In the genomic region with DNA sequence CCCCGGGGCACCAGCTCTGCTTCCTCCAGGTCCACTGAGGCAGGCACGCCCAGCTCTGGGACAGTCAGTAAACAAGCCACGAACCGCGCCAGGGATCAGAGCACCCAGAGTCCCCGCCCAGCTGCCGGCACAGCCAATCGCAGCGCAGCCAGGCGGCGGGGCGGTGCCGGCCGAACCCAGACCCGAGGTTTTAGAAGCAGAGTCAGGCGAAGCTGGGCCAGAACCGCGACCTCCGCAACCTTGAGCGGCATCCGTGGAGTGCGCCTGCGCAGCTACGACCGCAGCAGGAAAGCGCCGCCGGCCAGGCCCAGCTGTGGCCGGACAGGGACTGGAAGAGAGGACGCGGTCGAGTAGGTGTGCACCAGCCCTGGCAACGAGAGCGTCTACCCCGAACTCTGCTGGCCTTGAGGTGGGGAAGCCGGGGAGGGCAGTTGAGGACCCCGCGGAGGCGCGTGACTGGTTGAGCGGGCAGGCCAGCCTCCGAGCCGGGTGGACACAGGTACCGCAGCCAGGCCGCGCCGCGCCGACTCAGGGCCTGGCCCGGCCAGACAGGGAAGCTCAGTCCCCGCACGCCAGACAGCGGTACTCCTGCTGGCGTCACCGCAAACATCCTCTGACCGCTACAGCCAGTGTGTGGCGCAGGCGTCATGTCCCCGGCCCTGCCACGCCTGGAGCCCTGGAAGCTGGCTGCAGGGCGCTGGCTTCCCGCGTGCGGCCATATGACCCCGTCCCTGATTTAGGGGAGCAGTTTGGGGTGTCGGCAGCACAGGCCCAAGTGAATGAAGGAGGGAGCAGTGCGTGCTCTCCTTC, we compare ENCODE assay signal across 1 cellular context.
TF ChIP-seq lines count a peak whose summit lies in the region.

A gene (plus strand): TSS at position 220 of the 810 bp plus-strand sequence. CDS start 1,485 bp downstream, outside the sequence.

TF ChIP-seq in K562, 482 proteins besides CTCF, POLR2A, EP300 and RAD21 (continued from another document and continues in another):
- TF ChIP-seq, protein P1, sequence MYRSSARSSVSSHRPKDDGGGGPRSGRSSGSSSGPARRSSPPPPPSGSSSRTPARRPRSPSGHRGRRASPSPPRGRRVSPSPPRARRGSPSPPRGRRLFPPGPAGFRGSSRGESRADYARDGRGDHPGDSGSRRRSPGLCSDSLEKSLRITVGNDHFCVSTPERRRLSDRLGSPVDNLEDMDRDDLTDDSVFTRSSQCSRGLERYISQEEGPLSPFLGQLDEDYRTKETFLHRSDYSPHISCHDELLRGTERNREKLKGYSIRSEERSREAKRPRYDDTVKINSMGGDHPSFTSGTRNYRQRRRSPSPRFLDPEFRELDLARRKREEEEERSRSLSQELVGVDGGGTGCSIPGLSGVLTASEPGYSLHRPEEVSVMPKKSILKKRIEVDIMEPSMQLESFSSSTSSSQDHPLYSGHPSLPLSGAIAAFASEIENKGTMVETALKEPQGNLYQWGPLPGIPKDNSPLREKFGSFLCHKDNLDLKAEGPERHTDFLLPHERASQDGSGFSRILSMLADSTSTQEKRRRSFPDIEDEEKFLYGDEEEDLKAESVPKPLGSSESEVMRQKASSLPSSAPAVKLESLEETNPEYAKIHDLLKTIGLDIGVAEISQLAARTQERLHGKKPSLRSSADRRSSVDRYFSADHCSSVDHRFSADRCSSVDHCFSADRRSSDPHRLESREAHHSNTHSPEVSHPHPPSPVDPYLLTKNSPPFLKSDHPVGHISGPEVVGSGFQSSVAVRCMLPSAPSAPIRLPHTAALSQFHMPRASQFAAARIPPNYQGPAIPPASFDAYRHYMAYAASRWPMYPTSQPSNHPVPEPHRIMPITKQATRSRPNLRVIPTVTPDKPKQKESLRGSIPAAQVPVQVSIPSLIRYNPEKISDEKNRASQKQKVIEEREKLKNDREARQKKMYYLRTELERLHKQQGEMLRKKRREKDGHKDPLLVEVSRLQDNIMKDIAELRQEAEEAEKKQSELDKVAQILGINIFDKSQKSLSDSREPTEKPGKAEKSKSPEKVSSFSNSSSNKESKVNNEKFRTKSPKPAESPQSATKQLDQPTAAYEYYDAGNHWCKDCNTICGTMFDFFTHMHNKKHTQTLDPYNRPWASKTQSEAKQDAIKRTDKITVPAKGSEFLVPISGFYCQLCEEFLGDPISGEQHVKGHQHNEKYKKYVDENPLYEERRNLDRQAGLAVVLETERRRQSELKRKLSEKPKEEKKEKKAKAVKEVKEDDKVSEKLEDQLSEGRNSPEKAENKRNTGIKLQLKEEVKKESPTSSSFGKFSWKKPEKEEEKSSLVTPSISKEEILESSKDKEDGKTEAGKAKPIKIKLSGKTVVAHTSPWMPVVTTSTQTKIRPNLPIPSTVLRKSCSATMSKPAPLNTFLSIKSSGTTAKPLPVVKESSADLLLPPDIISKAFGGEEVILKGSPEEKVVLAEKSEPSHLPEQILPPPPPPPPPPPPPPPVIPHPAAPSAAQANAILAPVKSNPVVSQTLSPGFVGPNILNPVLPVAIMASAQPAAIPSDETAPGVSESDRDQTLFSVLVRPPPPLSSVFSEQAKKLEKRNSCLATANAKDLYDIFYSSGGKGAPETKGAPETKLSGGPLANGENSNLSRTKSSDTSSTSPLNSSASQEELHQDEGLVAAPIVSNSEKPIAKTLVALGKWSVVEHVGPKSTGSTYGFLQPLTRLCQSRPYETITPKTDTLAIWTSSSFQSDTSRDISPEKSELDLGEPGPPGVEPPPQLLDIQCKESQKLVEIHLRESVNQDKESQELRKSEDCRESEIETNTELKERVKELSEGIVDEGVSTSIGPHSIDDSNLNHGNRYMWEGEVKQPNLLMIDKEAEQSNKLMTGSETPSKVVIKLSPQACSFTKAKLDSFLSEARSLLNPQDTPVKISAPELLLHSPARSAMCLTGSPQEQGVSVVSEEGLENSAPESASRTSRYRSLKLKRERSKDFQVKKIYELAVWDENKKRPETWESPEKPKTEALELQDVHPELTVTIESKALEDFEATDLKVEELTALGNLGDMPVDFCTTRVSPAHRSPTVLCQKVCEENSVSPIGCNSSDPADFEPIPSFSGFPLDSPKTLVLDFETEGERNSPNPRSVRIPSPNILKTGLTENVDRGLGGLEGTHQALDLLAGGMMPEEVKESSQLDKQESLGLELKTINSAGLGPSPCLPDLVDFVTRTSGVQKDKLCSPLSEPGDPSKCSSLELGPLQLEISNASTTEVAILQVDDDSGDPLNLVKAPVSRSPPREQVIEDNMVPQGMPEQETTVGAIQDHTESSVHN (IDR thresholded peaks at IDR 0.05; ENCODE audit: borderline replicate concordance in 1 of 2, low read depth in 1 of 2) = no peak
- TF ChIP-seq BHLHE40 (IDR thresholded peaks at IDR 0.05; ENCODE audit: low read length) = peak; percentile 50; the same call in 1 of the 2 replicates
- TF ChIP-seq NR4A1 (CRISPR knock-in tag; IDR thresholded peaks at IDR 0.05) = no peak
- peak; percentile 66 for TF ChIP-seq NR4A1 (tag; IDR thresholded peaks at IDR 0.05)
- TF ChIP-seq ZNF780A (CRISPR knock-in tag; IDR thresholded peaks at IDR 0.05) = no peak
- TF ChIP-seq POLR3G (IDR thresholded peaks at IDR 0.05; ENCODE audit: extremely low read depth, insufficient read length, insufficient replicate concordance) = no peak
- TF ChIP-seq, protein P2, sequence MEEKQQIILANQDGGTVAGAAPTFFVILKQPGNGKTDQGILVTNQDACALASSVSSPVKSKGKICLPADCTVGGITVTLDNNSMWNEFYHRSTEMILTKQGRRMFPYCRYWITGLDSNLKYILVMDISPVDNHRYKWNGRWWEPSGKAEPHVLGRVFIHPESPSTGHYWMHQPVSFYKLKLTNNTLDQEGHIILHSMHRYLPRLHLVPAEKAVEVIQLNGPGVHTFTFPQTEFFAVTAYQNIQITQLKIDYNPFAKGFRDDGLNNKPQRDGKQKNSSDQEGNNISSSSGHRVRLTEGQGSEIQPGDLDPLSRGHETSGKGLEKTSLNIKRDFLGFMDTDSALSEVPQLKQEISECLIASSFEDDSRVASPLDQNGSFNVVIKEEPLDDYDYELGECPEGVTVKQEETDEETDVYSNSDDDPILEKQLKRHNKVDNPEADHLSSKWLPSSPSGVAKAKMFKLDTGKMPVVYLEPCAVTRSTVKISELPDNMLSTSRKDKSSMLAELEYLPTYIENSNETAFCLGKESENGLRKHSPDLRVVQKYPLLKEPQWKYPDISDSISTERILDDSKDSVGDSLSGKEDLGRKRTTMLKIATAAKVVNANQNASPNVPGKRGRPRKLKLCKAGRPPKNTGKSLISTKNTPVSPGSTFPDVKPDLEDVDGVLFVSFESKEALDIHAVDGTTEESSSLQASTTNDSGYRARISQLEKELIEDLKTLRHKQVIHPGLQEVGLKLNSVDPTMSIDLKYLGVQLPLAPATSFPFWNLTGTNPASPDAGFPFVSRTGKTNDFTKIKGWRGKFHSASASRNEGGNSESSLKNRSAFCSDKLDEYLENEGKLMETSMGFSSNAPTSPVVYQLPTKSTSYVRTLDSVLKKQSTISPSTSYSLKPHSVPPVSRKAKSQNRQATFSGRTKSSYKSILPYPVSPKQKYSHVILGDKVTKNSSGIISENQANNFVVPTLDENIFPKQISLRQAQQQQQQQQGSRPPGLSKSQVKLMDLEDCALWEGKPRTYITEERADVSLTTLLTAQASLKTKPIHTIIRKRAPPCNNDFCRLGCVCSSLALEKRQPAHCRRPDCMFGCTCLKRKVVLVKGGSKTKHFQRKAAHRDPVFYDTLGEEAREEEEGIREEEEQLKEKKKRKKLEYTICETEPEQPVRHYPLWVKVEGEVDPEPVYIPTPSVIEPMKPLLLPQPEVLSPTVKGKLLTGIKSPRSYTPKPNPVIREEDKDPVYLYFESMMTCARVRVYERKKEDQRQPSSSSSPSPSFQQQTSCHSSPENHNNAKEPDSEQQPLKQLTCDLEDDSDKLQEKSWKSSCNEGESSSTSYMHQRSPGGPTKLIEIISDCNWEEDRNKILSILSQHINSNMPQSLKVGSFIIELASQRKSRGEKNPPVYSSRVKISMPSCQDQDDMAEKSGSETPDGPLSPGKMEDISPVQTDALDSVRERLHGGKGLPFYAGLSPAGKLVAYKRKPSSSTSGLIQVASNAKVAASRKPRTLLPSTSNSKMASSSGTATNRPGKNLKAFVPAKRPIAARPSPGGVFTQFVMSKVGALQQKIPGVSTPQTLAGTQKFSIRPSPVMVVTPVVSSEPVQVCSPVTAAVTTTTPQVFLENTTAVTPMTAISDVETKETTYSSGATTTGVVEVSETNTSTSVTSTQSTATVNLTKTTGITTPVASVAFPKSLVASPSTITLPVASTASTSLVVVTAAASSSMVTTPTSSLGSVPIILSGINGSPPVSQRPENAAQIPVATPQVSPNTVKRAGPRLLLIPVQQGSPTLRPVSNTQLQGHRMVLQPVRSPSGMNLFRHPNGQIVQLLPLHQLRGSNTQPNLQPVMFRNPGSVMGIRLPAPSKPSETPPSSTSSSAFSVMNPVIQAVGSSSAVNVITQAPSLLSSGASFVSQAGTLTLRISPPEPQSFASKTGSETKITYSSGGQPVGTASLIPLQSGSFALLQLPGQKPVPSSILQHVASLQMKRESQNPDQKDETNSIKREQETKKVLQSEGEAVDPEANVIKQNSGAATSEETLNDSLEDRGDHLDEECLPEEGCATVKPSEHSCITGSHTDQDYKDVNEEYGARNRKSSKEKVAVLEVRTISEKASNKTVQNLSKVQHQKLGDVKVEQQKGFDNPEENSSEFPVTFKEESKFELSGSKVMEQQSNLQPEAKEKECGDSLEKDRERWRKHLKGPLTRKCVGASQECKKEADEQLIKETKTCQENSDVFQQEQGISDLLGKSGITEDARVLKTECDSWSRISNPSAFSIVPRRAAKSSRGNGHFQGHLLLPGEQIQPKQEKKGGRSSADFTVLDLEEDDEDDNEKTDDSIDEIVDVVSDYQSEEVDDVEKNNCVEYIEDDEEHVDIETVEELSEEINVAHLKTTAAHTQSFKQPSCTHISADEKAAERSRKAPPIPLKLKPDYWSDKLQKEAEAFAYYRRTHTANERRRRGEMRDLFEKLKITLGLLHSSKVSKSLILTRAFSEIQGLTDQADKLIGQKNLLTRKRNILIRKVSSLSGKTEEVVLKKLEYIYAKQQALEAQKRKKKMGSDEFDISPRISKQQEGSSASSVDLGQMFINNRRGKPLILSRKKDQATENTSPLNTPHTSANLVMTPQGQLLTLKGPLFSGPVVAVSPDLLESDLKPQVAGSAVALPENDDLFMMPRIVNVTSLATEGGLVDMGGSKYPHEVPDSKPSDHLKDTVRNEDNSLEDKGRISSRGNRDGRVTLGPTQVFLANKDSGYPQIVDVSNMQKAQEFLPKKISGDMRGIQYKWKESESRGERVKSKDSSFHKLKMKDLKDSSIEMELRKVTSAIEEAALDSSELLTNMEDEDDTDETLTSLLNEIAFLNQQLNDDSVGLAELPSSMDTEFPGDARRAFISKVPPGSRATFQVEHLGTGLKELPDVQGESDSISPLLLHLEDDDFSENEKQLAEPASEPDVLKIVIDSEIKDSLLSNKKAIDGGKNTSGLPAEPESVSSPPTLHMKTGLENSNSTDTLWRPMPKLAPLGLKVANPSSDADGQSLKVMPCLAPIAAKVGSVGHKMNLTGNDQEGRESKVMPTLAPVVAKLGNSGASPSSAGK (IDR thresholded peaks at IDR 0.05) = peak; percentile 86
- TF ChIP-seq GTF2A2 (tag; IDR thresholded peaks at IDR 0.05) = no peak
- no peak for TF ChIP-seq LEF1 (IDR thresholded peaks at IDR 0.05)
- no peak for TF ChIP-seq MTF1 (CRISPR knock-in tag; IDR thresholded peaks at IDR 0.05; ENCODE audit: borderline replicate concordance)
- TF ChIP-seq HCFC1 (IDR thresholded peaks at IDR 0.05; ENCODE audit: low read depth, low read length) = 0 out of 2 replicates have a peak, but pooled peaks have one; percentile 16
- no peak for TF ChIP-seq NFE2L1 (tag; IDR thresholded peaks at IDR 0.05; ENCODE audit: borderline replicate concordance, low read depth)
- no peak for TF ChIP-seq KDM1A (IDR thresholded peaks at IDR 0.05)
- no peak for TF ChIP-seq STAT5B (CRISPR knock-in tag; IDR thresholded peaks at IDR 0.05)
- peak; percentile 93 for TF ChIP-seq CBFB (CRISPR knock-in tag; IDR thresholded peaks at IDR 0.05)
- TF ChIP-seq, protein P3, sequence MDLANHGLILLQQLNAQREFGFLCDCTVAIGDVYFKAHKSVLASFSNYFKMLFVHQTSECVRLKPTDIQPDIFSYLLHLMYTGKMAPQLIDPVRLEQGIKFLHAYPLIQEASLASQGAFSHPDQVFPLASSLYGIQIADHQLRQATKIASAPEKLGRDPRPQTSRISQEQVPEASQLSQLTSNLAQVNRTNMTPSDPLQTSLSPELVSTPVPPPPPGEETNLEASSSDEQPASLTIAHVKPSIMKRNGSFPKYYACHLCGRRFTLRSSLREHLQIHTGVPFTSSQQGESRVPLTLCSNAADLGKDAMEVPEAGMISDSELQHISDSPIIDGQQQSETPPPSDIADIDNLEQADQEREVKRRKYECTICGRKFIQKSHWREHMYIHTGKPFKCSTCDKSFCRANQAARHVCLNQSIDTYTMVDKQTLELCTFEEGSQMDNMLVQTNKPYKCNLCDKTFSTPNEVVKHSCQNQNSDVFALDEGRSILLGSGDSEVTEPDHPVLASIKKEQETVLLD (IDR thresholded peaks at IDR 0.05) = peak; percentile 50; the same call in 1 of the 2 replicates
- TF ChIP-seq PRPF4 (IDR thresholded peaks at IDR 0.05; ENCODE audit: insufficient read depth, low read depth, low read length, poor library complexity, severe bottlenecking) = no peak
- TF ChIP-seq, protein P4, sequence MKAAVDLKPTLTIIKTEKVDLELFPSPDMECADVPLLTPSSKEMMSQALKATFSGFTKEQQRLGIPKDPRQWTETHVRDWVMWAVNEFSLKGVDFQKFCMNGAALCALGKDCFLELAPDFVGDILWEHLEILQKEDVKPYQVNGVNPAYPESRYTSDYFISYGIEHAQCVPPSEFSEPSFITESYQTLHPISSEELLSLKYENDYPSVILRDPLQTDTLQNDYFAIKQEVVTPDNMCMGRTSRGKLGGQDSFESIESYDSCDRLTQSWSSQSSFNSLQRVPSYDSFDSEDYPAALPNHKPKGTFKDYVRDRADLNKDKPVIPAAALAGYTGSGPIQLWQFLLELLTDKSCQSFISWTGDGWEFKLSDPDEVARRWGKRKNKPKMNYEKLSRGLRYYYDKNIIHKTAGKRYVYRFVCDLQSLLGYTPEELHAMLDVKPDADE (conservative IDR thresholded peaks at IDR 0.05; ENCODE audit: control insufficient read depth, low read depth, low read length) = 0 out of 2 replicates have a peak, but pooled peaks have one; percentile 29
- no peak for TF ChIP-seq COPS2 (conservative IDR thresholded peaks at IDR 0.05)
- no peak for TF ChIP-seq SMARCE1 (IDR thresholded peaks at IDR 0.05)
- TF ChIP-seq, protein P5, sequence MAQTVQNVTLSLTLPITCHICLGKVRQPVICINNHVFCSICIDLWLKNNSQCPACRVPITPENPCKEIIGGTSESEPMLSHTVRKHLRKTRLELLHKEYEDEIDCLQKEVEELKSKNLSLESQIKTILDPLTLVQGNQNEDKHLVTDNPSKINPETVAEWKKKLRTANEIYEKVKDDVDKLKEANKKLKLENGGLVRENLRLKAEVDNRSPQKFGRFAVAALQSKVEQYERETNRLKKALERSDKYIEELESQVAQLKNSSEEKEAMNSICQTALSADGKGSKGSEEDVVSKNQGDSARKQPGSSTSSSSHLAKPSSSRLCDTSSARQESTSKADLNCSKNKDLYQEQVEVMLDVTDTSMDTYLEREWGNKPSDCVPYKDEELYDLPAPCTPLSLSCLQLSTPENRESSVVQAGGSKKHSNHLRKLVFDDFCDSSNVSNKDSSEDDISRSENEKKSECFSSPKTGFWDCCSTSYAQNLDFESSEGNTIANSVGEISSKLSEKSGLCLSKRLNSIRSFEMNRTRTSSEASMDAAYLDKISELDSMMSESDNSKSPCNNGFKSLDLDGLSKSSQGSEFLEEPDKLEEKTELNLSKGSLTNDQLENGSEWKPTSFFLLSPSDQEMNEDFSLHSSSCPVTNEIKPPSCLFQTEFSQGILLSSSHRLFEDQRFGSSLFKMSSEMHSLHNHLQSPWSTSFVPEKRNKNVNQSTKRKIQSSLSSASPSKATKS (CRISPR knock-in tag; IDR thresholded peaks at IDR 0.05) = no peak
- no peak for TF ChIP-seq PURB (CRISPR knock-in tag; IDR thresholded peaks at IDR 0.05; ENCODE audit: low read depth)
- peak; percentile 42; the same call in 1 of the 2 replicates for TF ChIP-seq JUND (IDR thresholded peaks at IDR 0.05; ENCODE audit: borderline replicate concordance, low read depth, low read length)
- peak; percentile 54; the same call in 1 of the 3 replicates for TF ChIP-seq JUND (tag; IDR thresholded peaks at IDR 0.05; ENCODE audit: borderline replicate concordance, low read depth, low read length)
